ENCODE assay signal across 26 cellular contexts in genomic region chr10:121152935-121153334, GRCh38.
"Had no signal": no experiment of that assay in that cellular context is flagged by ENCODE, and none has a peak within 500 bp of the region (broad histone marks: within the 10 kb centered on the region; RNA-seq: fewer than 3 reads in every experiment).

No MANE protein-coding gene starts in this region.

- ATAC-seq: esophagus mucosa; gastrocnemius medialis; left cardiac atrium; left lung; naive thymus-derived CD4-positive, alpha-beta T cell; right lobe of liver; stimulated activated naive B cell treated with anti-CD40 and anti-IgM and Interleukin-4, amounts not matched to agents 10 μg/mL and 1 μg/mL and 100 μg/mL, for 72 hours had no signal

- H3K9me3 ChIP-seq: gastrocnemius medialis, left lung, neutrophil, right lobe of liver, suprapubic skin, thyroid gland had no signal

- H2AFZ ChIP-seq: parathyroid adenoma had no signal

- DNase-seq: cortex of kidney; effector CD4-positive, alpha-beta T cell; foreskin fibroblast; gastrocnemius medialis; head of caudate nucleus; kidney; left cardiac atrium; left lung; mesendoderm; midbrain; naive thymus-derived CD4-positive, alpha-beta T cell; right lobe of liver; small intestine; stimulated activated CD4-positive, alpha-beta T cell treated with anti-CD3 and anti-CD28 coated beads, Interleukin-15, amount 100 ng/mL, for 24 hours; stimulated activated CD4-positive, alpha-beta T cell treated with anti-CD3 and anti-CD28 coated beads, Interleukin-2, amount 100 ng/mL, for 48 hours; stimulated activated naive B cell treated with anti-CD40 and anti-IgM and Interleukin-4, amounts not matched to agents 10 μg/mL and 1 μg/mL and 100 μg/mL, for 72 hours; thyroid gland; trophoblast cell had no signal

- H3K4me1 Mint-ChIP-seq: naive thymus-derived CD4-positive, alpha-beta T cell; nephron; stimulated activated naive B cell treated with anti-CD40 and anti-IgM and Interleukin-4, amounts not matched to agents 10 μg/mL and 1 μg/mL and 100 μg/mL, for 72 hours had no signal

- H3K4me1 ChIP-seq: gastrocnemius medialis, left lung, parathyroid adenoma had no signal

- H3K9ac ChIP-seq: parathyroid adenoma had no signal

- H3K79me2 ChIP-seq: parathyroid adenoma had no signal

- H3K4me3 Mint-ChIP-seq: naive thymus-derived CD4-positive, alpha-beta T cell; nephron; stimulated activated naive B cell treated with anti-CD40 and anti-IgM and Interleukin-4, amounts not matched to agents 10 μg/mL and 1 μg/mL and 100 μg/mL, for 72 hours; stimulated activated naive CD8-positive, alpha-beta T cell treated with anti-CD3 and anti-CD28 coated beads, Interleukin-15, Interleukin-2, amounts not matched to agents 100 ng/mL and 50 ng/mL, for 24 hours had no signal

- H3K36me3 ChIP-seq: gastrocnemius medialis, left lung, neutrophil, right lobe of liver, suprapubic skin, thyroid gland had no signal

- H3K27me3 ChIP-seq: gastrocnemius medialis, left lung, neutrophil, right lobe of liver, suprapubic skin, thyroid gland had no signal

- H3K27ac ChIP-seq: epithelial cell of prostate, gastrocnemius medialis, left lung, neutrophil, parathyroid adenoma, right lobe of liver, thyroid gland had no signal

- H3K27me3 Mint-ChIP-seq: progenitor cell of endocrine pancreas had no signal

- H3K27ac Mint-ChIP-seq: naive thymus-derived CD4-positive, alpha-beta T cell; nephron; progenitor cell of endocrine pancreas; stimulated activated naive B cell treated with anti-CD40 and anti-IgM and Interleukin-4, amounts not matched to agents 10 μg/mL and 1 μg/mL and 100 μg/mL, for 72 hours; stimulated activated naive CD8-positive, alpha-beta T cell treated with anti-CD3 and anti-CD28 coated beads, Interleukin-15, Interleukin-2, amounts not matched to agents 100 ng/mL and 50 ng/mL, for 24 hours had no signal

- H3K36me3 Mint-ChIP-seq: naive thymus-derived CD4-positive, alpha-beta T cell; stimulated activated naive B cell treated with anti-CD40 and anti-IgM and Interleukin-4, amounts not matched to agents 10 μg/mL and 1 μg/mL and 100 μg/mL, for 72 hours had no signal

- H3K4me3 ChIP-seq: gastrocnemius medialis, left lung, right lobe of liver, suprapubic skin, thyroid gland had no signal
